Comparison of ENCODE assay signal across 1 cellular context in the genomic region with DNA sequence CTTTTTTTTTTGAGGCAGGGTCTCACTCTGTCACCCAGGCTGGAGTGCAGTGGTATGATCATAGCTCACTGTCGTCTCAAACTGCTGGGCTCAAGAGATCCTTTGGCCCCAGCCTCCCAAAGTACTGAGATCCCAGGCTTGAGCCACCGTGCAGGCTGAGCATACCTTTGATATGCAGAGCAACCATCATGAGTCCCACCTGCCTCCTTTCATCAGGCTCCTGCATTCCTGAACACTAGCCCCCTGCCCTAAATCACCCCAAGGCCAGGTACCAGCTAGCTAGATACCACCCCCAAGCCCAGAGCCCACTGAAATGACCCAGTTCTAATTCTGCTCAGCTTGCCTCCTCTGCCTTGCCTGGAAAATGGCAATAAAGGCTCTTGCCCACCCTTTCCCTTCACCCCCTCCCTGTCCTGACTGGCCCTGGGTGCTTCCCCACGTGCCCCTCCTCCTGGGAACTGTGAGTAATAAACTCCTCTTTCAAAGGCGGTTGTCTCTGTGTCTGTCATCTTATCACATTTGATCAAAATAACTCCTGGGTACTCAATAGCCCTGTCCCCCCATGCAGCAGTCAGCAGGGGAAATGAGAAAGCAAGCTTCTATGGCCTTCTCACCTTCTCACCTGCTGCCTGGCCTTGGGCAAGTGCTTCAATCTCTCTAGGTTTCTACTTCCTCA.
TF ChIP-seq lines count a peak whose summit lies in the region.

No MANE protein-coding gene starts in this region.

TF ChIP-seq in GM23338, 12 proteins besides CTCF, POLR2A, EP300 and RAD21:
- TF ChIP-seq EZH2 (IDR thresholded peaks at IDR 0.05; ENCODE audit: low read depth, unreplicated experiment) (no peak), ZNF331 (CRISPR knock-in tag; IDR thresholded peaks at IDR 0.05; ENCODE audit: low read depth) (no peak), POLR2AphosphoS5 (IDR thresholded peaks at IDR 0.05; ENCODE audit: low read depth) (no peak), NANOG (IDR thresholded peaks at IDR 0.05; ENCODE audit: borderline replicate concordance) (no peak), STAT1 (IDR thresholded peaks at IDR 0.05; ENCODE audit: unreplicated experiment) (no peak), EZH2phosphoT487 (IDR thresholded peaks at IDR 0.05; ENCODE audit: unreplicated experiment) (no peak), CREB1 (CRISPR knock-in tag; IDR thresholded peaks at IDR 0.05; ENCODE audit: low read depth) (no peak), ZNF114 (CRISPR knock-in tag; IDR thresholded peaks at IDR 0.05) (no peak)
- TF ChIP-seq, protein P1, sequence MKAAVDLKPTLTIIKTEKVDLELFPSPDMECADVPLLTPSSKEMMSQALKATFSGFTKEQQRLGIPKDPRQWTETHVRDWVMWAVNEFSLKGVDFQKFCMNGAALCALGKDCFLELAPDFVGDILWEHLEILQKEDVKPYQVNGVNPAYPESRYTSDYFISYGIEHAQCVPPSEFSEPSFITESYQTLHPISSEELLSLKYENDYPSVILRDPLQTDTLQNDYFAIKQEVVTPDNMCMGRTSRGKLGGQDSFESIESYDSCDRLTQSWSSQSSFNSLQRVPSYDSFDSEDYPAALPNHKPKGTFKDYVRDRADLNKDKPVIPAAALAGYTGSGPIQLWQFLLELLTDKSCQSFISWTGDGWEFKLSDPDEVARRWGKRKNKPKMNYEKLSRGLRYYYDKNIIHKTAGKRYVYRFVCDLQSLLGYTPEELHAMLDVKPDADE (IDR thresholded peaks at IDR 0.05): no peak
- TF ChIP-seq, protein P2, sequence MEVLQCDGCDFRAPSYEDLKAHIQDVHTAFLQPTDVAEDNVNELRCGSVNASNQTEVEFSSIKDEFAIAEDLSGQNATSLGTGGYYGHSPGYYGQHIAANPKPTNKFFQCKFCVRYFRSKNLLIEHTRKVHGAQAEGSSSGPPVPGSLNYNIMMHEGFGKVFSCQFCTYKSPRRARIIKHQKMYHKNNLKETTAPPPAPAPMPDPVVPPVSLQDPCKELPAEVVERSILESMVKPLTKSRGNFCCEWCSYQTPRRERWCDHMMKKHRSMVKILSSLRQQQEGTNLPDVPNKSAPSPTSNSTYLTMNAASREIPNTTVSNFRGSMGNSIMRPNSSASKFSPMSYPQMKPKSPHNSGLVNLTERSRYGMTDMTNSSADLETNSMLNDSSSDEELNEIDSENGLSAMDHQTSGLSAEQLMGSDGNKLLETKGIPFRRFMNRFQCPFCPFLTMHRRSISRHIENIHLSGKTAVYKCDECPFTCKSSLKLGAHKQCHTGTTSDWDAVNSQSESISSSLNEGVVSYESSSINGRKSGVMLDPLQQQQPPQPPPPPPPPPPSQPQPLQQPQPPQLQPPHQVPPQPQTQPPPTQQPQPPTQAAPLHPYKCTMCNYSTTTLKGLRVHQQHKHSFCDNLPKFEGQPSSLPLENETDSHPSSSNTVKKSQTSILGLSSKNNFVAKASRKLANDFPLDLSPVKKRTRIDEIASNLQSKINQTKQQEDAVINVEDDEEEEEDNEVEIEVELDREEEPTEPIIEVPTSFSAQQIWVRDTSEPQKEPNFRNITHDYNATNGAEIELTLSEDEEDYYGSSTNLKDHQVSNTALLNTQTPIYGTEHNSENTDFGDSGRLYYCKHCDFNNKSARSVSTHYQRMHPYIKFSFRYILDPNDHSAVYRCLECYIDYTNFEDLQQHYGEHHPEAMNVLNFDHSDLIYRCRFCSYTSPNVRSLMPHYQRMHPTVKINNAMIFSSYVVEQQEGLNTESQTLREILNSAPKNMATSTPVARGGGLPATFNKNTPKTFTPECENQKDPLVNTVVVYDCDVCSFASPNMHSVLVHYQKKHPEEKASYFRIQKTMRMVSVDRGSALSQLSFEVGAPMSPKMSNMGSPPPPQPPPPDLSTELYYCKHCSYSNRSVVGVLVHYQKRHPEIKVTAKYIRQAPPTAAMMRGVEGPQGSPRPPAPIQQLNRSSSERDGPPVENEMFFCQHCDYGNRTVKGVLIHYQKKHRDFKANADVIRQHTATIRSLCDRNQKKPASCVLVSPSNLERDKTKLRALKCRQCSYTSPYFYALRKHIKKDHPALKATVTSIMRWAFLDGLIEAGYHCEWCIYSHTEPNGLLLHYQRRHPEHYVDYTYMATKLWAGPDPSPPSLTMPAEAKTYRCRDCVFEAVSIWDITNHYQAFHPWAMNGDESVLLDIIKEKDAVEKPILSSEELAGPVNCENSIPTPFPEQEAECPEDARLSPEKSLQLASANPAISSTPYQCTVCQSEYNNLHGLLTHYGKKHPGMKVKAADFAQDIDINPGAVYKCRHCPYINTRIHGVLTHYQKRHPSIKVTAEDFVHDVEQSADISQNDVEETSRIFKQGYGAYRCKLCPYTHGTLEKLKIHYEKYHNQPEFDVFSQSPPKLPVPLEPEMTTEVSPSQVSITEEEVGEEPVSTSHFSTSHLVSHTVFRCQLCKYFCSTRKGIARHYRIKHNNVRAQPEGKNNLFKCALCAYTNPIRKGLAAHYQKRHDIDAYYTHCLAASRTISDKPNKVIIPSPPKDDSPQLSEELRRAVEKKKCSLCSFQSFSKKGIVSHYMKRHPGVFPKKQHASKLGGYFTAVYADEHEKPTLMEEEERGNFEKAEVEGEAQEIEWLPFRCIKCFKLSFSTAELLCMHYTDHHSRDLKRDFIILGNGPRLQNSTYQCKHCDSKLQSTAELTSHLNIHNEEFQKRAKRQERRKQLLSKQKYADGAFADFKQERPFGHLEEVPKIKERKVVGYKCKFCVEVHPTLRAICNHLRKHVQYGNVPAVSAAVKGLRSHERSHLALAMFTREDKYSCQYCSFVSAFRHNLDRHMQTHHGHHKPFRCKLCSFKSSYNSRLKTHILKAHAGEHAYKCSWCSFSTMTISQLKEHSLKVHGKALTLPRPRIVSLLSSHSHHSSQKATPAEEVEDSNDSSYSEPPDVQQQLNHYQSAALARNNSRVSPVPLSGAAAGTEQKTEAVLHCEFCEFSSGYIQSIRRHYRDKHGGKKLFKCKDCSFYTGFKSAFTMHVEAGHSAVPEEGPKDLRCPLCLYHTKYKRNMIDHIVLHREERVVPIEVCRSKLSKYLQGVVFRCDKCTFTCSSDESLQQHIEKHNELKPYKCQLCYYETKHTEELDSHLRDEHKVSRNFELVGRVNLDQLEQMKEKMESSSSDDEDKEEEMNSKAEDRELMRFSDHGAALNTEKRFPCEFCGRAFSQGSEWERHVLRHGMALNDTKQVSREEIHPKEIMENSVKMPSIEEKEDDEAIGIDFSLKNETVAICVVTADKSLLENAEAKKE (CRISPR knock-in tag; IDR thresholded peaks at IDR 0.05): no peak
- TF ChIP-seq, protein P3, sequence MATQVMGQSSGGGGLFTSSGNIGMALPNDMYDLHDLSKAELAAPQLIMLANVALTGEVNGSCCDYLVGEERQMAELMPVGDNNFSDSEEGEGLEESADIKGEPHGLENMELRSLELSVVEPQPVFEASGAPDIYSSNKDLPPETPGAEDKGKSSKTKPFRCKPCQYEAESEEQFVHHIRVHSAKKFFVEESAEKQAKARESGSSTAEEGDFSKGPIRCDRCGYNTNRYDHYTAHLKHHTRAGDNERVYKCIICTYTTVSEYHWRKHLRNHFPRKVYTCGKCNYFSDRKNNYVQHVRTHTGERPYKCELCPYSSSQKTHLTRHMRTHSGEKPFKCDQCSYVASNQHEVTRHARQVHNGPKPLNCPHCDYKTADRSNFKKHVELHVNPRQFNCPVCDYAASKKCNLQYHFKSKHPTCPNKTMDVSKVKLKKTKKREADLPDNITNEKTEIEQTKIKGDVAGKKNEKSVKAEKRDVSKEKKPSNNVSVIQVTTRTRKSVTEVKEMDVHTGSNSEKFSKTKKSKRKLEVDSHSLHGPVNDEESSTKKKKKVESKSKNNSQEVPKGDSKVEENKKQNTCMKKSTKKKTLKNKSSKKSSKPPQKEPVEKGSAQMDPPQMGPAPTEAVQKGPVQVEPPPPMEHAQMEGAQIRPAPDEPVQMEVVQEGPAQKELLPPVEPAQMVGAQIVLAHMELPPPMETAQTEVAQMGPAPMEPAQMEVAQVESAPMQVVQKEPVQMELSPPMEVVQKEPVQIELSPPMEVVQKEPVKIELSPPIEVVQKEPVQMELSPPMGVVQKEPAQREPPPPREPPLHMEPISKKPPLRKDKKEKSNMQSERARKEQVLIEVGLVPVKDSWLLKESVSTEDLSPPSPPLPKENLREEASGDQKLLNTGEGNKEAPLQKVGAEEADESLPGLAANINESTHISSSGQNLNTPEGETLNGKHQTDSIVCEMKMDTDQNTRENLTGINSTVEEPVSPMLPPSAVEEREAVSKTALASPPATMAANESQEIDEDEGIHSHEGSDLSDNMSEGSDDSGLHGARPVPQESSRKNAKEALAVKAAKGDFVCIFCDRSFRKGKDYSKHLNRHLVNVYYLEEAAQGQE (IDR thresholded peaks at IDR 0.05; ENCODE audit: unreplicated experiment): no peak
